9 cellular contexts compared by ENCODE assay signal in genomic region chr2:59182249-59182648, GRCh38.
A peak's percentile ranks its signal among the peaks of the same experiment; 100 is the strongest.
DNase-seq lines count a peak whose midpoint lies in the region; ATAC-seq, FAIRE-seq and TF ChIP-seq lines count a peak whose summit lies in the region.
"Had no signal": no experiment of that assay in that cellular context is flagged by ENCODE, and none has a peak within 500 bp of the region (broad histone marks: within the 10 kb centered on the region; RNA-seq: fewer than 3 reads in every experiment).

No MANE protein-coding gene starts in this region.

- peak; percentile 54 to 92; a peak in 3 of 6 replicates for ATAC-seq in A549
- ATAC-seq in activated T-helper 17 cell treated with anti-CD3 and anti-CD28 coated beads, Interleukin-2, amount 50 U/mL, for 72 hours (replicated peaks), result no peak
- ATAC-seq: body of pancreas had no signal

- 0 out of 3 replicates have a peak, but pooled peaks cover 3% of the 10 kb centered on the region for H3K4me1 ChIP-seq in A549
- H3K4me1 ChIP-seq: body of pancreas had no signal

- no peaks in the 10 kb centered on the region for H3K36me3 Mint-ChIP-seq in endothelial cell (ENCODE audit: low read depth, unreplicated experiment)
- H3K36me3 Mint-ChIP-seq in activated T-helper 17 cell treated with anti-CD3 and anti-CD28 coated beads, Interleukin-2, amount 50 U/mL, for 72 hours (ENCODE audit: low read depth), result no peaks in the 10 kb centered on the region

- peak in 1 of 2 experiments; percentile 50; a peak in 3 of 5 replicates for TF ChIP-seq RAD21 in A549 (conservative IDR thresholded peaks at IDR 0.05 in 1 of 2, IDR thresholded peaks at IDR 0.05 in 1 of 2)

- WGBS in A549 (ENCODE audit: missing lambda C conversion rate), result 29% methylated on average over 3 of the region's 3 CpGs

- TF ChIP-seq EP300 in A549 (IDR thresholded peaks at IDR 0.05), result no peak

- no peaks in the 10 kb centered on the region for H3K9me3 Mint-ChIP-seq in endothelial cell (ENCODE audit: unreplicated experiment)
- H3K9me3 Mint-ChIP-seq in activated T-helper 17 cell treated with anti-CD3 and anti-CD28 coated beads, Interleukin-2, amount 50 U/mL, for 72 hours, result peaks cover 3% of the 10 kb centered on the region

- H3K4me3 Mint-ChIP-seq in endothelial cell (ENCODE audit: unreplicated experiment), result no peak overlapping the region
- no peak overlapping the region for H3K4me3 Mint-ChIP-seq in activated T-helper 17 cell treated with anti-CD3 and anti-CD28 coated beads, Interleukin-2, amount 50 U/mL, for 72 hours

- no peaks in the 10 kb centered on the region for H3K4me1 Mint-ChIP-seq in endothelial cell (ENCODE audit: unreplicated experiment)
- no peaks in the 10 kb centered on the region for H3K4me1 Mint-ChIP-seq in activated T-helper 17 cell treated with anti-CD3 and anti-CD28 coated beads, Interleukin-2, amount 50 U/mL, for 72 hours

- TF ChIP-seq CTCF in A549 (IDR thresholded peaks at IDR 0.05) (peak; percentile 31), GM13976 (IDR thresholded peaks at IDR 0.05; ENCODE audit: borderline replicate concordance, control extremely low read depth, extremely low read depth, insufficient read depth, missing control alignments) (peak; percentile 34), endothelial cell (IDR thresholded peaks at IDR 0.05; ENCODE audit: unreplicated experiment) (peak; percentile 69)

- no peak overlapping the region for H3K27ac ChIP-seq in A549
- H3K27ac ChIP-seq: body of pancreas had no signal

- POLR2A ChIA-PET in A549 (lab: Yijun Ruan, JAX), result no interaction called here

- no peak for FAIRE-seq in A549 (lab: Jason Lieb, UNC)

- H3K27me3 Mint-ChIP-seq in endothelial cell (ENCODE audit: unreplicated experiment), result peaks cover 1% of the 10 kb centered on the region
- H3K27me3 Mint-ChIP-seq in activated T-helper 17 cell treated with anti-CD3 and anti-CD28 coated beads, Interleukin-2, amount 50 U/mL, for 72 hours, result no peaks in the 10 kb centered on the region

- H3K4me3 ChIP-seq in A549, result no peak overlapping the region
- H3K4me3 ChIP-seq: body of pancreas had no signal

- in situ Hi-C loops in GM13976 (cut with MboI; ENCODE audit: low sequenced_read_pairs, unreplicated experiment), result no loop called here

- DNase-seq in A549 (ENCODE audit: low read depth in 1 of 2, low spot score in 1 of 2) (peak; percentile 10 to 18), GM13976 (ENCODE audit: low spot score) (no peak), NCI-H146 treated with DMSO at 0.1 percent for 48 hours (lab: John Stamatoyannopoulos, UW; ENCODE audit: unreplicated experiment) (peak; percentile 14), endothelial cell (ENCODE audit: low spot score) (peak; percentile 45), HPDE6-E6E7 (ENCODE audit: extremely low spot score) (no peak)
- DNase-seq in effector CD8-positive, alpha-beta T cell (lab: John Stamatoyannopoulos, UW), result no peak
- DNase-seq in activated CD8-positive, alpha-beta memory T cell treated with anti-CD3 and anti-CD28 coated beads, Interleukin-2, amount 50 U/mL, for 48 hours, result no peak

- no peak for TF ChIP-seq POLR2A in A549 (IDR thresholded peaks at IDR 0.05; ENCODE audit: low read length)

- no peaks in the 10 kb centered on the region for H3K9me3 ChIP-seq in A549
- H3K9me3 ChIP-seq: body of pancreas had no signal

- CTCF ChIA-PET in A549 (lab: Yijun Ruan, JAX), result interaction anchor here (0.6 to 0.9 kb wide), 5 partner anchors 10 to 1423 kb away, joined by 3 read pairs; no protein-coding TSS in a partner anchor

- H3K27ac Mint-ChIP-seq in endothelial cell (ENCODE audit: unreplicated experiment), result no peak overlapping the region
- no peak overlapping the region for H3K27ac Mint-ChIP-seq in activated T-helper 17 cell treated with anti-CD3 and anti-CD28 coated beads, Interleukin-2, amount 50 U/mL, for 72 hours

- H3K4me2 ChIP-seq in A549, result no peak overlapping the region

TF ChIP-seq in A549, 52 proteins besides CTCF, POLR2A, EP300 and RAD21:
- no peak for TF ChIP-seq ZC3H11A (IDR thresholded peaks at IDR 0.05)
- 0 out of 3 replicates have a peak, but pooled peaks have one; percentile 17 for TF ChIP-seq SMC3 (IDR thresholded peaks at IDR 0.05)

Comparison
In these comparisons a context has a peak if more than half of its experiments do, and no peak if none do; other contexts are left out.
1. DNase-seq: peak in A549 (2 of 2), NCI-H146 treated with DMSO at 0.1 percent for 48 hours (single experiment) and endothelial cell (single experiment); none in GM13976 (single experiment), HPDE6-E6E7 (single experiment), effector CD8-positive, alpha-beta T cell (single experiment) and activated CD8-positive, alpha-beta memory T cell treated with anti-CD3 and anti-CD28 coated beads, Interleukin-2, amount 50 U/mL, for 48 hours (single experiment).
2. Peak in every context shown above with its lines, with median percentiles within 50 percentile points of each other: CTCF ChIP-seq.